Comparison of ENCODE assay signal across 25 cellular contexts in the genomic region with DNA sequence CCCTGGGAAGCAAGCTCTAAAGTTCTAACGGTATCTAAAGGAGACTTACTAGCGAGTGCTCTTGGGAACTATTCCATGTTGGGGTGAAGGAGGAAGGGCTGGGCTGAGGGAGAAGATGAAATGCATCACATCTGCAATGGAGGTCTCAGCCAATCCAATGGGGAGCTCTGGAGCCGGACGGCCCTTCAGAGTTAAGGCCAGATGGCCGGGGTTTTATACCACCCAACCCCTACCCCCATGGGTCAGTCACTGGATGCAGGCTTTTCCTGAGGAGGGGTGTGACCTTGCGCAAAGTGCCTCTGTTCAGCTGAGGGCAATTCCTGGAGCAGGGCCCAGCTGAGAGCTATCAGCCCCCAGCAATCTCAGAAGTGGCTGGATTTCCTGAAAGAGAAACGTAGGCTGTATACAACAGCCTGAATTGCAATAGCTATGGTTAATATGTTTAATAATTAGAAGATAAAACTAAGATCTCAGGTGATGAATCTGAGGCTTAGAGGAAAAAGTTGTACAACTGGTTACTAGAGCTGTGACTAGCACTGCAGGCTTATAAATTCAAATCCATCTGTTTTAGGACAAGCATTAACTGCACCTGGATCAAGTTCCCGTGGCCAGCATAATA. TPM values are rescaled to one million over a fixed set of nuclear protein-coding genes. Genes with fewer than 3 reads are reported as not detected.
DNase-seq lines count a peak whose midpoint lies in the region; ATAC-seq, FAIRE-seq and TF ChIP-seq lines count a peak whose summit lies in the region.
"Had no signal": no experiment of that assay in that cellular context is flagged by ENCODE, and none has a peak within 500 bp of the region (broad histone marks: within the 10 kb centered on the region; RNA-seq: fewer than 3 reads in every experiment).

No MANE protein-coding gene starts in this region.

- peak overlapping the region; percentile 6 for H3K4me3 Mint-ChIP-seq in glutamatergic neuron (ENCODE audit: unreplicated experiment)
- H3K4me3 Mint-ChIP-seq: activated CD4-positive, alpha-beta memory T cell treated with anti-CD3 and anti-CD28 coated beads for 36 hours had no signal

- H3K27ac ChIP-seq in VCaP: peak overlapping the region; percentile 77
- H3K27ac ChIP-seq in pancreas: peak overlapping the region; percentile 0 to 57 (median 36)
- H3K27ac ChIP-seq: C4-2B, gastroesophageal sphincter, hepatocyte, RWPE1, suprapubic skin had no signal

- peak; percentile 8 for DNase-seq in DMS79 treated with DMSO at 0.1 percent for 48 hours (lab: John Stamatoyannopoulos, UW)
- no peak for DNase-seq in DMS79 (lab: John Stamatoyannopoulos, UW)
- DNase-seq in glutamatergic neuron: peak; percentile 53
- DNase-seq in pancreas: peak in 3 of 6 donors; percentile 18 to 41 (median 37)
- DNase-seq in posterior cingulate gyrus: no peak
- DNase-seq: 8988T; activated CD4-positive, alpha-beta memory T cell treated with anti-CD3 and anti-CD28 coated beads for 36 hours; amygdala; NCI-H446 treated with DMSO at 0.1 percent for 48 hours; occipital lobe; stimulated activated naive CD4-positive, alpha-beta T cell treated with Interleukin-2 at 50 U/mL for 16 hours had no signal

- no peak for FAIRE-seq in pancreas (lab: Jason Lieb, UNC)
- FAIRE-seq: endothelial cell of umbilical vein had no signal

- 60 to 64% methylated on average over 8 of the region's 8 CpGs for WGBS in pancreas, 2 donors

- H3K9me3 Mint-ChIP-seq in glutamatergic neuron (ENCODE audit: unreplicated experiment): peaks cover 5% of the 10 kb centered on the region

- no peaks in the 10 kb centered on the region for H3K9me3 ChIP-seq in pancreas
- H3K9me3 ChIP-seq: gastroesophageal sphincter, suprapubic skin had no signal

- no peaks in the 10 kb centered on the region for H3K27me3 ChIP-seq in pancreas
- H3K27me3 ChIP-seq: gastroesophageal sphincter, hepatocyte, suprapubic skin had no signal

- TF ChIP-seq CTCF in VCaP (conservative IDR thresholded peaks at IDR 0.05) (no peak), glutamatergic neuron (IDR thresholded peaks at IDR 0.05; ENCODE audit: partially characterized antibody, unreplicated experiment) (no peak), pancreas (IDR thresholded peaks at IDR 0.05) (no peak)

- H3K4me1 ChIP-seq in pancreas: peaks cover 0 to 3% (median 0%) of the 10 kb centered on the region in 3 donors
- H3K4me1 ChIP-seq: gastroesophageal sphincter, suprapubic skin had no signal

- H3K36me3 Mint-ChIP-seq in glutamatergic neuron (ENCODE audit: unreplicated experiment): peaks cover 6% of the 10 kb centered on the region

- no peak overlapping the region for H3K4me3 ChIP-seq in pancreas
- H3K4me3 ChIP-seq: gastroesophageal sphincter, hepatocyte, skin epidermis, suprapubic skin had no signal

- H3K4me1 Mint-ChIP-seq in glutamatergic neuron (ENCODE audit: low read depth, unreplicated experiment): peaks cover 18% of the 10 kb centered on the region

- intact Hi-C loops in pancreas (cut with DNase I): no loop called here
- intact Hi-C loops in posterior cingulate gyrus (cut with DNase I): no loop called here

- peak; percentile 74 to 87 (median 80) for ATAC-seq in pancreas
- ATAC-seq in HG03175 (IDR thresholded peaks at IDR 0.05; ENCODE audit: unreplicated experiment): no peak
- ATAC-seq in GM18873 (IDR thresholded peaks at IDR 0.05; ENCODE audit: low FRiP score, unreplicated experiment): no peak
- ATAC-seq: activated CD4-positive, CD25-positive, alpha-beta regulatory T cell treated with anti-CD3 and anti-CD28 coated beads, Interleukin-2, amount 50 U/mL, for 24 hours; activated naive CD4-positive, alpha-beta T cell treated with anti-CD3 and anti-CD28 coated beads, Interleukin-2, amount 50 U/mL, for 72 hours; gastroesophageal sphincter; left lobe of liver had no signal

- peaks cover 2% of the 10 kb centered on the region for H3K27me3 Mint-ChIP-seq in glutamatergic neuron (ENCODE audit: unreplicated experiment)
- H3K27me3 Mint-ChIP-seq: activated CD4-positive, alpha-beta memory T cell treated with anti-CD3 and anti-CD28 coated beads for 36 hours had no signal

- peak overlapping the region; percentile 78 for H3K27ac Mint-ChIP-seq in glutamatergic neuron (ENCODE audit: unreplicated experiment)
- H3K27ac Mint-ChIP-seq: activated CD4-positive, alpha-beta memory T cell treated with anti-CD3 and anti-CD28 coated beads for 36 hours; activated naive CD4-positive, alpha-beta T cell treated with anti-CD3 and anti-CD28 coated beads, Interleukin-2, amount 50 U/mL, for 72 hours; activated T-helper 2 cell treated with anti-CD3 and anti-CD28 coated beads, Interferon-gamma antibody, Interleukin-2, Interleukin-4, amounts not matched to agents 10 μg/mL and 5 μg/mL and 100 μg/mL, durations not matched to agents 14 hours and 24 hours and 36 hours had no signal

- H3K36me3 ChIP-seq in pancreas: no peaks in the 10 kb centered on the region

RNA-seq across cellular contexts. Expression of gene EIPR1, which starts 21.6 kb away (rescaled TPM):
- total RNA-seq in glutamatergic neuron (ENCODE audit: unreplicated experiment) (43.8 TPM), pancreas (10 to 100 TPM in 1 of 6 donors, 1 to 10 TPM in 5; 4.3 to 12.5 (median 6.4) TPM)
- 10 to 100 TPM in 1 of 2 donors, 1 to 10 TPM in 1; 5.9 to 12.4 TPM for polyA plus RNA-seq in pancreas

RNA-seq across cellular contexts. Expression of gene TRAPPC12, which starts 23.4 kb away (rescaled TPM):
- total RNA-seq in glutamatergic neuron (ENCODE audit: unreplicated experiment) (130 TPM), pancreas (10 to 100 TPM; 35.2 to 60.5 (median 39.4) TPM)
- polyA plus RNA-seq in pancreas: 10 to 100 TPM; 82.9 to 97.5 TPM

Comparison
In these comparisons a context has a peak if more than half of its experiments do, and no peak if none do; other contexts are left out.
1. DNase-seq: peak in DMS79 treated with DMSO at 0.1 percent for 48 hours (single experiment) and glutamatergic neuron (single experiment); none in DMS79 (single experiment) and posterior cingulate gyrus (0 of 10).
2. ATAC-seq: peak in pancreas (4 of 4); none in HG03175 (single experiment) and GM18873 (single experiment).